ENCODE assay signal across 16 cellular contexts in the genomic region with DNA sequence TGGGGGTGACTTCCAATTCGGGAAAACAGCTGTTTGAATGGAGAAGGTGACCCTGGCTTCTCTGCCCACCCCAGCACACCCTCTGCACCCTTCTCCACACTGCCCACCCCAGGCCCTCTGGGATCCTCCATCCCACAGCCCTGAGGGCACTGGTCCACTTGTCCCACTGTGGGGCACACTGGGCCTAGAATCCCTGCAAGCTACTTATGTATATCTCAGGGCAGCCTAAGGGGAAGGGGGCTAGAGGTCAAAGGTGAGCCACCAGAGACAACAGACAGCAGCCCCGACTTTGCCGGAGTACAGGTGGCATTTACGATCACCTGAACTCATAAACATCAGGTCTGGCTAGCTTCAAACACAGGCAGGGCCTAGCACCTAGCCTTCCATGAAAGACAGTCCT. TPM values are rescaled to one million over a fixed set of nuclear protein-coding genes. Genes with fewer than 3 reads are reported as not detected.
A peak's percentile ranks its signal among the peaks of the same experiment; 100 is the strongest.
DNase-seq lines count a peak whose midpoint lies in the region; ATAC-seq, FAIRE-seq and TF ChIP-seq lines count a peak whose summit lies in the region.
"Had no signal": no experiment of that assay in that cellular context is flagged by ENCODE, and none has a peak within 500 bp of the region (broad histone marks: within the 10 kb centered on the region; RNA-seq: fewer than 3 reads in every experiment).

No MANE protein-coding gene starts in this region.

- H3K4me3 ChIP-seq in cardiac muscle cell (peak overlapping the region; percentile 40), right atrium auricular region (peak overlapping the region in 1 of 2 donors; percentile 58), astrocyte (ENCODE audit: insufficient read depth, low read depth, low read length) (peak overlapping the region; percentile 44), mesenchymal stem cell (ENCODE audit: insufficient read depth in 1 of 2, low read depth in 1 of 2, low read length in 2 of 2) (peak overlapping the region in 1 of 2 experiments; percentile 65), thoracic aorta (peak overlapping the region; percentile 75)

- H3K9me3 Mint-ChIP-seq in astrocyte (ENCODE audit: unreplicated experiment): peaks cover 8% of the 10 kb centered on the region
- H3K9me3 Mint-ChIP-seq: T-helper 1 cell treated with Interleukin-12 subunit alpha and Interleukin-12 subunit beta and Interleukin-4 antibody, amounts not matched to agents 30 μg/mL and 1 μg/mL, for 36 hours had no signal

- H2AK5ac ChIP-seq in mesenchymal stem cell (ENCODE audit: low read length, severe bottlenecking): no peak overlapping the region

- H3K4me3 Mint-ChIP-seq in astrocyte (ENCODE audit: unreplicated experiment): peak overlapping the region; percentile 32

- H3K27ac ChIP-seq in cardiac muscle cell (no peak overlapping the region), right atrium auricular region (no peak overlapping the region), astrocyte (ENCODE audit: low read depth, low read length) (no peak overlapping the region), mesenchymal stem cell (ENCODE audit: low read length, poor library complexity, severe bottlenecking) (no peak overlapping the region), thoracic aorta (no peak overlapping the region)
- H3K27ac ChIP-seq: HL-60 had no signal

- H3K14ac ChIP-seq in mesenchymal stem cell (ENCODE audit: low read length in 2 of 2): no peak overlapping the region

- FAIRE-seq in astrocyte (lab: Jason Lieb, UNC): no peak
- FAIRE-seq: GM19239 had no signal

- H3K23ac ChIP-seq in mesenchymal stem cell (ENCODE audit: low read length in 2 of 2): no peak overlapping the region

- H3K27ac Mint-ChIP-seq in astrocyte (ENCODE audit: unreplicated experiment): no peak overlapping the region
- H3K27ac Mint-ChIP-seq: T-helper 1 cell treated with Interleukin-12 subunit alpha and Interleukin-12 subunit beta and Interleukin-4 antibody, amounts not matched to agents 30 μg/mL and 1 μg/mL, for 36 hours had no signal

- peak overlapping the region; percentile 85 for H3K4me2 ChIP-seq in astrocyte (ENCODE audit: low read length)
- peak overlapping the region; percentile 83 for H3K4me2 ChIP-seq in mesenchymal stem cell (ENCODE audit: low read length, poor library complexity, severe bottlenecking)

- H3K18ac ChIP-seq in mesenchymal stem cell (ENCODE audit: low read depth in 1 of 2, low read length in 2 of 2): no peak overlapping the region

- TF ChIP-seq CTCF in cardiac muscle cell (IDR thresholded peaks at IDR 0.05; ENCODE audit: low read depth, low read length): no peak
- no peak for TF ChIP-seq CTCF in right atrium auricular region (IDR thresholded peaks at IDR 0.05)
- no peak for TF ChIP-seq CTCF in astrocyte (IDR thresholded peaks at IDR 0.05; ENCODE audit: insufficient read depth, low read depth, low read length)
- no peak for TF ChIP-seq CTCF in thoracic aorta (IDR thresholded peaks at IDR 0.05)

- no peak overlapping the region for H2BK120ac ChIP-seq in mesenchymal stem cell (ENCODE audit: low read depth, low read length)

- H3K4me1 Mint-ChIP-seq in astrocyte (ENCODE audit: low read depth, unreplicated experiment): no peaks in the 10 kb centered on the region

- H2BK5ac ChIP-seq in mesenchymal stem cell (ENCODE audit: low read depth, low read length, poor library complexity, severe bottlenecking): no peak overlapping the region

- no peaks in the 10 kb centered on the region for H3K79me1 ChIP-seq in mesenchymal stem cell (replicated peaks; ENCODE audit: low read length, poor library complexity, severe bottlenecking)

- no peak overlapping the region for H2BK15ac ChIP-seq in mesenchymal stem cell (ENCODE audit: low read depth, poor library complexity, severe bottlenecking)

- no peak overlapping the region for H3K4ac ChIP-seq in mesenchymal stem cell (ENCODE audit: low read depth in 1 of 2, low read length in 2 of 2)

- H4K20me1 ChIP-seq in astrocyte (ENCODE audit: insufficient read depth, low read length): peaks cover 6% of the 10 kb centered on the region

- no peak overlapping the region for H4K91ac ChIP-seq in mesenchymal stem cell (ENCODE audit: low read length)

- H3K4me1 ChIP-seq in cardiac muscle cell (ENCODE audit: low read depth) (no peaks in the 10 kb centered on the region), right atrium auricular region (peaks cover 0 to 9% of the 10 kb centered on the region in 2 donors), astrocyte (ENCODE audit: insufficient read depth, low read length) (peaks cover 4% of the 10 kb centered on the region), mesenchymal stem cell (ENCODE audit: control insufficient read depth, insufficient read depth, low read depth, low read length) (peaks cover 10% of the 10 kb centered on the region), thoracic aorta (ENCODE audit: control insufficient read depth in 1 of 2, low read depth in 2 of 2) (peaks cover 0 to 5% of the 10 kb centered on the region in 2 donors)

- H3K27me3 ChIP-seq in cardiac muscle cell (peaks cover 69% of the 10 kb centered on the region), right atrium auricular region (peaks cover 0 to 5% of the 10 kb centered on the region in 2 donors), astrocyte (ENCODE audit: insufficient read depth, low read length) (peaks cover 7% of the 10 kb centered on the region), mesenchymal stem cell (ENCODE audit: control insufficient read depth in 1 of 2, insufficient read depth in 1 of 2, low read length in 2 of 2) (peaks cover 22 to 33% of the 10 kb centered on the region in 2 experiments), thoracic aorta (replicated peaks; ENCODE audit: insufficient read depth) (no peaks in the 10 kb centered on the region)

- no peak overlapping the region for H2BK12ac ChIP-seq in mesenchymal stem cell (ENCODE audit: low read length in 2 of 2)

- H3K36me3 Mint-ChIP-seq in astrocyte (ENCODE audit: low read depth, unreplicated experiment): peaks cover 16% of the 10 kb centered on the region

- H3K27me3 Mint-ChIP-seq in astrocyte (ENCODE audit: low read depth, unreplicated experiment): peaks cover 41% of the 10 kb centered on the region

- H3K9me3 ChIP-seq in cardiac muscle cell (ENCODE audit: low read depth): no peaks in the 10 kb centered on the region
- no peaks in the 10 kb centered on the region for H3K9me3 ChIP-seq in right atrium auricular region
- H3K9me3 ChIP-seq in astrocyte (ENCODE audit: insufficient read depth, low read depth, low read length): no peaks in the 10 kb centered on the region
- H3K9me3 ChIP-seq in mesenchymal stem cell (ENCODE audit: control insufficient read depth, low read length): no peaks in the 10 kb centered on the region
- H3K9me3 ChIP-seq in thoracic aorta: no peaks in the 10 kb centered on the region

- DNase-seq in cardiac muscle cell (ENCODE audit: low read depth in 1 of 2, low spot score in 1 of 2) (no peak), right atrium auricular region (ENCODE audit: low spot score) (no peak), astrocyte (ENCODE audit: low read depth) (no peak), mesenchymal stem cell (no peak), thoracic aorta (ENCODE audit: low spot score) (no peak), A172 (ENCODE audit: low spot score) (no peak)
- DNase-seq: activated CD8-positive, alpha-beta memory T cell treated with anti-CD3 and anti-CD28 coated beads, Interleukin-2, amount 50 U/mL, for 48 hours; C1 segment of cervical spinal cord; cerebellar nuclear complex; NK-92 treated with Interleukin-12 subunit alpha and Interleukin-12 subunit beta, amount 100 ng/mL, for 24 hours; stimulated activated CD4-positive, alpha-beta T cell treated with anti-CD3 and anti-CD28 coated beads, Interleukin-2, amount 100 ng/mL, for 48 hours had no signal

- H2AFZ ChIP-seq in astrocyte (ENCODE audit: low read depth, low read length) (peak overlapping the region; percentile 45), mesenchymal stem cell (ENCODE audit: low read depth, low read length) (no peak overlapping the region)

- no peaks in the 10 kb centered on the region for H3K79me2 ChIP-seq in astrocyte (ENCODE audit: insufficient read depth, low read length)

- ATAC-seq in thoracic aorta (ENCODE audit: insufficient number of reproducible peaks, low FRiP score, low read depth) (no peak), HG03460 (IDR thresholded peaks at IDR 0.05; ENCODE audit: unreplicated experiment) (no peak), HG03039 (IDR thresholded peaks at IDR 0.05; ENCODE audit: unreplicated experiment) (no peak)

- no peak overlapping the region for H3K9ac ChIP-seq in astrocyte (ENCODE audit: low read length)
- no peak overlapping the region for H3K9ac ChIP-seq in mesenchymal stem cell (ENCODE audit: low read length)

- WGBS in mesenchymal stem cell: 89% methylated on average over 3 of the region's 4 CpGs

- H4K8ac ChIP-seq in mesenchymal stem cell (ENCODE audit: low read length): no peak overlapping the region

- H3K36me3 ChIP-seq in cardiac muscle cell (no peaks in the 10 kb centered on the region), right atrium auricular region (no peaks in the 10 kb centered on the region), astrocyte (ENCODE audit: insufficient read depth, low read length) (no peaks in the 10 kb centered on the region), mesenchymal stem cell (ENCODE audit: control insufficient read depth in 1 of 2, insufficient read depth in 2 of 2, low read depth in 1 of 2, low read length in 2 of 2) (peaks cover 0 to 7% of the 10 kb centered on the region in 2 experiments), thoracic aorta (no peaks in the 10 kb centered on the region)

RNA-seq across cellular contexts. Expression of a gene that starts 0.7 kb away (rescaled TPM):
- 0.18 and 0.21 TPM in 2 replicates for total RNA-seq in cardiac muscle cell
- 1.4 TPM in 1 of 2 replicates, not detected in the other for polyA plus RNA-seq in cardiac muscle cell
- 1 to 10 TPM in 1 of 2 donors, under 1 TPM in 1; 0.63 to 1.6 TPM for total RNA-seq in right atrium auricular region
- 1.5 and 1.6 TPM in 2 replicates for total RNA-seq in astrocyte
- polyA plus RNA-seq in mesenchymal stem cell (2013, experiment 1 of 2): 1.5 TPM
- polyA plus RNA-seq in mesenchymal stem cell (2013, experiment 2 of 2): 1.7 TPM
- 1 to 10 TPM; 1.2 to 3.9 TPM for total RNA-seq in thoracic aorta
- total RNA-seq in A172 (2014; rRNA removed; shearing (Covaris generic)): 0.47 TPM in 1 of 2 replicates, not detected in the other
